In the genomic region with DNA sequence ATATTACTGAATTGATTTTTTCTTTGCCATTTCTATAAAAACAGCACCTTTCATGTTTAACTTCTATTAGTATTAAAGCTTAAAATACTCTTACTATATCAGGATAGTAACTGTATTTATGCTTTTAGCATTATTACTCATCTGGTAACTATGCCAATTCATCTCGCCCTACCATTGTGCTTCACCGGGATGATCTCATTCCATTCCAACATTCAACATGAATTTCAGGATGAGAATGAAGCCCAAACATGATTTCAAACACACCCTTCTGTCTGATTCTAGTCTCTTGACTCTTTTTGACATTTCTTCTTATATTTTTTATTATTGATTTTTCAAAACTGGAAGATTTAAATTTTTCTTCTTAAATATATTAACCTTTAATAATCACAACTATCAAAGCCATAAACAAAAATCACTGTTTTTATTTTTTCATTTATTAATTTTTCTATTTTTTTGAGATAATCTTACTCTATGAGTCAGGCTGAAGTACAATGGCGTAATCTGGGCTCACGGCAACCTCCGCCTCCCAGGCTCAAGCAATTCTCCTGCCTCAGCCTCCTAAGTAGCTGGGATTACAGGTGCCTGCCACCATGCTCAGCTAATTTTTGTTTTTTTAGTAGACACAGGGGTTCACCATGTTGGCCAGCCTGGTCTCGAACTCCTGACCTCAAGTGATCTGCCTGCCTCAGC, we compare ENCODE assay signal across 13 cellular contexts. TPM values are rescaled to one million over a fixed set of nuclear protein-coding genes. Genes with fewer than 3 reads are reported as not detected.
DNase-seq lines count a peak whose midpoint lies in the region; ATAC-seq, FAIRE-seq and TF ChIP-seq lines count a peak whose summit lies in the region.
"Had no signal": no experiment of that assay in that cellular context is flagged by ENCODE, and none has a peak within 500 bp of the region (broad histone marks: within the 10 kb centered on the region; RNA-seq: fewer than 3 reads in every experiment).

No MANE protein-coding gene starts in this region.

- no peaks in the 10 kb centered on the region for H3K36me3 Mint-ChIP-seq in chondrocyte (ENCODE audit: low read depth)
- H3K36me3 Mint-ChIP-seq: natural killer cell treated with Interleukin-12 subunit alpha and Interleukin-12 subunit beta and Interleukin-15 and Interleukin-18, amount 100 ng/mL, for 72 hours had no signal

- TF ChIP-seq RAD21 in Ishikawa (IDR thresholded peaks at IDR 0.05; ENCODE audit: low read depth): no peak

- peak overlapping the region; percentile 54 for H3K27ac Mint-ChIP-seq in chondrocyte (ENCODE audit: unreplicated experiment)
- H3K27ac Mint-ChIP-seq: natural killer cell treated with Interleukin-12 subunit alpha and Interleukin-12 subunit beta and Interleukin-15 and Interleukin-18, amount 100 ng/mL, for 72 hours had no signal

- ATAC-seq in left lung (peak; percentile 37), HG03457 (IDR thresholded peaks at IDR 0.05; ENCODE audit: unreplicated experiment) (no peak), HG03571 (IDR thresholded peaks at IDR 0.05; ENCODE audit: unreplicated experiment) (no peak)
- ATAC-seq: natural killer cell treated with Interleukin-12 subunit alpha and Interleukin-12 subunit beta and Interleukin-15 and Interleukin-18, amount 100 ng/mL, for 72 hours had no signal

- no peak overlapping the region for H3K27ac ChIP-seq in left lung
- H3K27ac ChIP-seq: BLaER1 treated with 17β-estradiol and CSF1 and Interleukin-3, amounts not matched to agents 10 nM and 100 nM had no signal

- no peak overlapping the region for H3K4me3 ChIP-seq in left lung
- H3K4me3 ChIP-seq: BLaER1 treated with 17β-estradiol and CSF1 and Interleukin-3, amounts not matched to agents 10 nM and 100 nM had no signal

- H3K9me3 Mint-ChIP-seq in chondrocyte (ENCODE audit: low read depth): no peaks in the 10 kb centered on the region
- H3K9me3 Mint-ChIP-seq: natural killer cell treated with Interleukin-12 subunit alpha and Interleukin-12 subunit beta and Interleukin-15 and Interleukin-18, amount 100 ng/mL, for 72 hours had no signal

- no peaks in the 10 kb centered on the region for H3K27me3 ChIP-seq in left lung
- H3K27me3 ChIP-seq: BLaER1 treated with 17β-estradiol and CSF1 and Interleukin-3, amounts not matched to agents 10 nM and 100 nM had no signal

- TF ChIP-seq CTCF in chondrocyte (IDR thresholded peaks at IDR 0.05) (no peak), left lung (IDR thresholded peaks at IDR 0.05) (no peak)

- H3K4me1 ChIP-seq in left lung: no peaks in the 10 kb centered on the region
- H3K4me1 ChIP-seq: BLaER1 treated with 17β-estradiol and CSF1 and Interleukin-3, amounts not matched to agents 10 nM and 100 nM had no signal

- no peak overlapping the region for H3K4me3 Mint-ChIP-seq in chondrocyte (ENCODE audit: unreplicated experiment)
- H3K4me3 Mint-ChIP-seq: natural killer cell treated with Interleukin-12 subunit alpha and Interleukin-12 subunit beta and Interleukin-15 and Interleukin-18, amount 100 ng/mL, for 72 hours had no signal

- no peaks in the 10 kb centered on the region for H3K27me3 Mint-ChIP-seq in chondrocyte (ENCODE audit: low read depth)
- H3K27me3 Mint-ChIP-seq: natural killer cell treated with Interleukin-12 subunit alpha and Interleukin-12 subunit beta and Interleukin-15 and Interleukin-18, amount 100 ng/mL, for 72 hours had no signal

- peaks cover 6% of the 10 kb centered on the region for H3K4me1 Mint-ChIP-seq in chondrocyte (ENCODE audit: low read depth)

- no peaks in the 10 kb centered on the region for H3K9me3 ChIP-seq in left lung
- H3K9me3 ChIP-seq: BLaER1 treated with 17β-estradiol and CSF1 and Interleukin-3, amounts not matched to agents 10 nM and 100 nM had no signal

- peak; percentile 63 for DNase-seq in AG08395 (ENCODE audit: low spot score)
- DNase-seq in chondrocyte (ENCODE audit: low spot score): no peak
- no peak for DNase-seq in left lung
- DNase-seq in cerebellar cortex (ENCODE audit: low spot score): no peak
- DNase-seq in GM19239 (ENCODE audit: insufficient read length, low spot score): no peak
- DNase-seq: NCI-H345; stimulated activated CD4-positive, alpha-beta T cell treated with anti-CD3 and anti-CD28 coated beads, Interleukin-12 subunit alpha, Interleukin-12 subunit beta, amount 100 ng/mL, for 4 hours had no signal

- H3K36me3 ChIP-seq in left lung: no peaks in the 10 kb centered on the region
- H3K36me3 ChIP-seq: BLaER1 treated with 17β-estradiol and CSF1 and Interleukin-3, amounts not matched to agents 10 nM and 100 nM had no signal

- no peak for TF ChIP-seq EP300 in Ishikawa (IDR thresholded peaks at IDR 0.05; ENCODE audit: borderline replicate concordance)

- intact Hi-C loops in left lung (cut with DNase I): no loop called here

- no peak for FAIRE-seq in GM19239 (lab: Jason Lieb, UNC)
- FAIRE-seq: islet of Langerhans had no signal

TF ChIP-seq in Ishikawa, 13 proteins besides CTCF, POLR2A, EP300 and RAD21:
- TF ChIP-seq ZBTB7A (IDR thresholded peaks at IDR 0.05; ENCODE audit: low read depth): no peak
- TF ChIP-seq TEAD4 (IDR thresholded peaks at IDR 0.05): peak; percentile 72

RNA-seq across cellular contexts. Expression of gene GJA1, which starts 46.7 kb away (rescaled TPM):
- total RNA-seq in chondrocyte (194 to 296 TPM (median 295 TPM) in 3 replicates), left lung (100 to 1,000 TPM in 1 of 2 donors, 10 to 100 TPM in 1; 71.1 to 162 TPM)
- total RNA-seq: natural killer cell treated with Interleukin-12 subunit alpha and Interleukin-12 subunit beta and Interleukin-15 and Interleukin-18, amount 100 ng/mL, for 72 hours had no signal
